Comparison of ENCODE assay signal across 8 cellular contexts in genomic region chr4:90126805-90127204, GRCh38. TPM values are rescaled to one million over a fixed set of nuclear protein-coding genes. Genes with fewer than 3 reads are reported as not detected.
DNase-seq lines count a peak whose midpoint lies in the region; ATAC-seq and TF ChIP-seq lines count a peak whose summit lies in the region.

No MANE protein-coding gene starts in this region.

- H3K27me3 ChIP-seq in left ventricle myocardium inferior (ENCODE audit: low read depth) (peaks cover 17% of the 10 kb centered on the region), body of pancreas (no peaks in the 10 kb centered on the region), upper lobe of right lung (no peaks in the 10 kb centered on the region)

- 11 to 22% methylated on average over 8 of the region's 8 CpGs for WGBS in body of pancreas, 2 donors
- WGBS in mesodermal cell (ENCODE audit: insufficient coverage in 2 of 2), 2 experiments = 28 to 41% methylated on average over 3 to 5 of the region's 8 CpGs

- intact Hi-C loops in left ventricle myocardium inferior (cut with micrococcal nuclease) = loop anchor here (10.0 kb wide), 1 partner anchor 168 kb away; no protein-coding TSS in a partner anchor
- intact Hi-C loops in Right ventricle myocardium superior (cut with DNase I) = no loop called here
- intact Hi-C loops in body of pancreas (cut with DNase I) = no loop called here
- intact Hi-C loops in upper lobe of right lung (cut with DNase I) = no loop called here

- H3K27ac ChIP-seq in left ventricle myocardium inferior (replicated peaks) = peak overlapping the region; percentile 86
- peak overlapping the region; percentile 93 to 98 (median 94) for H3K27ac ChIP-seq in body of pancreas
- no peak overlapping the region for H3K27ac ChIP-seq in mesodermal cell (ENCODE audit: low read depth, low read length, severe bottlenecking)
- no peak overlapping the region for H3K27ac ChIP-seq in upper lobe of right lung

- H3K9me3 ChIP-seq in left ventricle myocardium inferior (replicated peaks) = no peaks in the 10 kb centered on the region
- H3K9me3 ChIP-seq in body of pancreas = no peaks in the 10 kb centered on the region
- H3K9me3 ChIP-seq in mesodermal cell (ENCODE audit: control insufficient read depth, low read length) = no peaks in the 10 kb centered on the region
- no peaks in the 10 kb centered on the region for H3K9me3 ChIP-seq in upper lobe of right lung

- TF ChIP-seq CTCF in left ventricle myocardium inferior (IDR thresholded peaks at IDR 0.05; ENCODE audit: borderline replicate concordance) (no peak), body of pancreas (IDR thresholded peaks at IDR 0.05) (no peak), upper lobe of right lung (IDR thresholded peaks at IDR 0.05) (no peak)

- no peaks in the 10 kb centered on the region for H3K36me3 ChIP-seq in left ventricle myocardium inferior
- H3K36me3 ChIP-seq in body of pancreas (replicated peaks in 1 of 2; ENCODE audit: insufficient read depth in 1 of 2, low read depth in 2 of 2) = no peaks in the 10 kb centered on the region
- H3K36me3 ChIP-seq in mesodermal cell (ENCODE audit: control insufficient read depth, insufficient read depth, low read length) = no peaks in the 10 kb centered on the region
- H3K36me3 ChIP-seq in upper lobe of right lung = no peaks in the 10 kb centered on the region

- H3K4me1 ChIP-seq in left ventricle myocardium inferior (peaks cover 24% of the 10 kb centered on the region), body of pancreas (peaks cover 5% of the 10 kb centered on the region), mesodermal cell (ENCODE audit: control insufficient read depth, insufficient read depth, low read length, poor library complexity, severe bottlenecking) (no peaks in the 10 kb centered on the region), upper lobe of right lung (peaks cover 14% of the 10 kb centered on the region)

- ATAC-seq in Right ventricle myocardium superior (ENCODE audit: poor library complexity) (no peak), body of pancreas (no peak), upper lobe of right lung (no peak), GM19452 (IDR thresholded peaks at IDR 0.05; ENCODE audit: unreplicated experiment) (no peak)

- DNase-seq in left ventricle myocardium inferior (no peak), Right ventricle myocardium superior (no peak), body of pancreas (no peak), upper lobe of right lung (no peak), NCI-H1105 treated with DMSO at 0.1 percent for 48 hours (lab: John Stamatoyannopoulos, UW) (no peak), GM19240 (ENCODE audit: insufficient read length, low spot score) (no peak)

- H3K4me3 ChIP-seq in left ventricle myocardium inferior = peak overlapping the region; percentile 77
- H3K4me3 ChIP-seq in body of pancreas = no peak overlapping the region
- peak overlapping the region; percentile 47 for H3K4me3 ChIP-seq in mesodermal cell (ENCODE audit: extremely low read depth, insufficient read depth, low read length, poor library complexity, severe bottlenecking)
- H3K4me3 ChIP-seq in upper lobe of right lung = peak overlapping the region; percentile 61

- no peak for TF ChIP-seq POLR2A in body of pancreas (IDR thresholded peaks at IDR 0.05)

RNA-seq across cellular contexts. Expression of gene CCSER1, which starts 0.4 kb away (rescaled TPM):
- 13.2 TPM for total RNA-seq in left ventricle myocardium inferior
- 13.8 TPM for total RNA-seq in Right ventricle myocardium superior
- 10 to 100 TPM; 13.2 to 14.5 TPM for total RNA-seq in body of pancreas
- 0.22 TPM for polyA plus RNA-seq in mesodermal cell (2013, experiment 1 of 2)
- 0.15 TPM for polyA plus RNA-seq in mesodermal cell (2013, experiment 2 of 2)
- 7.4 TPM for total RNA-seq in upper lobe of right lung

Comparison
In these comparisons a context has a peak if more than half of its experiments do, and no peak if none do; other contexts are left out.
1. H3K27ac ChIP-seq: peak in left ventricle myocardium inferior (single experiment) and body of pancreas (4 of 4); none in mesodermal cell (single experiment) and upper lobe of right lung (single experiment).
2. H3K4me3 ChIP-seq: peak in left ventricle myocardium inferior (single experiment), mesodermal cell (single experiment) and upper lobe of right lung (single experiment); none in body of pancreas (0 of 2).